In genomic region chr9:5886114-5886939, GRCh38 we compare ENCODE assay signal across 9 cellular contexts. TPM values are rescaled to one million over a fixed set of nuclear protein-coding genes. Genes with fewer than 3 reads are reported as not detected.
DNase-seq lines count a peak whose midpoint lies in the region; ATAC-seq and TF ChIP-seq lines count a peak whose summit lies in the region.
"Had no signal": no experiment of that assay in that cellular context is flagged by ENCODE, and none has a peak within 500 bp of the region (broad histone marks: within the 10 kb centered on the region; RNA-seq: fewer than 3 reads in every experiment).

No MANE protein-coding gene starts in this region.

- H2AFZ ChIP-seq in DND-41 (ENCODE audit: low read depth, low read length): no peak overlapping the region

- H3K4me2 ChIP-seq in DND-41 (ENCODE audit: insufficient read depth, low read length): no peak overlapping the region

- no peaks in the 10 kb centered on the region for H3K79me2 ChIP-seq in DND-41 (ENCODE audit: insufficient read depth, low read length)

- peak; percentile 79 for DNase-seq in DND-41
- DNase-seq in HUDEP-2 (lab: John Stamatoyannopoulos, UW; ENCODE audit: unreplicated experiment in 76 of 76): peak in 65 of 76 experiments; percentile 2 to 83 (median 53)
- DNase-seq in Peyer's patch: peak; percentile 71 to 88 (median 78)
- peak; percentile 85 to 88 for DNase-seq in activated T-cell treated with anti-CD3 and anti-CD28 coated beads, Interleukin-2, amount 50 U/mL, for 72 hours
- peak; percentile 78 for DNase-seq in fibroblast of pulmonary artery (ENCODE audit: low read depth)
- DNase-seq in omental fat pad (ENCODE audit: low spot score): peak; percentile 67
- no peak for DNase-seq in thoracic aorta (ENCODE audit: low spot score)

- ATAC-seq in DND-41 (ENCODE audit: insufficient read depth, low read depth) (peak; percentile 99), GM21526 (IDR thresholded peaks at IDR 0.05; ENCODE audit: low FRiP score, unreplicated experiment) (peak; percentile 92), omental fat pad (ENCODE audit: low FRiP score) (peak; percentile 83), thoracic aorta (ENCODE audit: insufficient number of reproducible peaks, low FRiP score, low read depth) (peak; percentile 63)
- peak; percentile 98 to 99 for ATAC-seq in activated T-cell treated with anti-CD3 and anti-CD28 coated beads, Interleukin-2, amount 50 U/mL, for 72 hours (replicated peaks in 1 of 2)

- H3K4me1 Mint-ChIP-seq in activated T-cell treated with anti-CD3 and anti-CD28 coated beads, Interleukin-2, amount 50 U/mL, for 72 hours (ENCODE audit: low read depth): peaks cover 8% of the 10 kb centered on the region

- TF ChIP-seq CTCF in DND-41 (IDR thresholded peaks at IDR 0.05; ENCODE audit: borderline replicate concordance, extremely low read depth, low read length, poor library complexity, severe bottlenecking): peak; percentile 95
- TF ChIP-seq CTCF in Peyer's patch (IDR thresholded peaks at IDR 0.05): peak; percentile 57 to 92 (median 80)
- peak; percentile 99 for TF ChIP-seq CTCF in fibroblast of pulmonary artery (IDR thresholded peaks at IDR 0.05; ENCODE audit: low read length, missing control alignments)
- TF ChIP-seq CTCF in omental fat pad (IDR thresholded peaks at IDR 0.05): peak in 1 of 3 donors; percentile 30
- peak; percentile 74 for TF ChIP-seq CTCF in thoracic aorta (IDR thresholded peaks at IDR 0.05)

- H3K27ac Mint-ChIP-seq in activated T-cell treated with anti-CD3 and anti-CD28 coated beads, Interleukin-2, amount 50 U/mL, for 72 hours: no peak overlapping the region

- no peak for TF ChIP-seq POLR2A in Peyer's patch (IDR thresholded peaks at IDR 0.05)

- H3K4me1 ChIP-seq in DND-41 (ENCODE audit: insufficient read depth, low read length) (no peaks in the 10 kb centered on the region), Peyer's patch (no peaks in the 10 kb centered on the region), thoracic aorta (ENCODE audit: control insufficient read depth in 1 of 2, low read depth in 2 of 2) (no peaks in the 10 kb centered on the region)

- H3K27ac ChIP-seq in DND-41 (ENCODE audit: low read length): no peak overlapping the region
- no peak overlapping the region for H3K27ac ChIP-seq in Peyer's patch
- H3K27ac ChIP-seq in thoracic aorta: no peak overlapping the region

- no peak overlapping the region for H3K4me3 Mint-ChIP-seq in activated T-cell treated with anti-CD3 and anti-CD28 coated beads, Interleukin-2, amount 50 U/mL, for 72 hours

- H3K27me3 ChIP-seq in DND-41 (ENCODE audit: insufficient read depth, low read length, poor library complexity) (no peaks in the 10 kb centered on the region), Peyer's patch (no peaks in the 10 kb centered on the region), thoracic aorta (replicated peaks; ENCODE audit: insufficient read depth) (no peaks in the 10 kb centered on the region)

- no peak overlapping the region for H3K9ac ChIP-seq in DND-41 (ENCODE audit: low read depth, low read length)

- H3K9me3 ChIP-seq in DND-41 (ENCODE audit: insufficient read depth, low read length, severe bottlenecking) (no peaks in the 10 kb centered on the region), Peyer's patch (no peaks in the 10 kb centered on the region), thoracic aorta (no peaks in the 10 kb centered on the region)

- no peaks in the 10 kb centered on the region for H3K9me3 Mint-ChIP-seq in activated T-cell treated with anti-CD3 and anti-CD28 coated beads, Interleukin-2, amount 50 U/mL, for 72 hours

- H3K4me3 ChIP-seq in DND-41 (ENCODE audit: low read depth in 1 of 2, low read length in 2 of 2) (no peak overlapping the region), Peyer's patch (no peak overlapping the region), fibroblast of pulmonary artery (replicated peaks; ENCODE audit: low read depth, low read length) (no peak overlapping the region), thoracic aorta (no peak overlapping the region)

- no peaks in the 10 kb centered on the region for H3K27me3 Mint-ChIP-seq in activated T-cell treated with anti-CD3 and anti-CD28 coated beads, Interleukin-2, amount 50 U/mL, for 72 hours (ENCODE audit: low read depth)

- H3K36me3 Mint-ChIP-seq in activated T-cell treated with anti-CD3 and anti-CD28 coated beads, Interleukin-2, amount 50 U/mL, for 72 hours (ENCODE audit: insufficient read depth in 2 of 2): no peaks in the 10 kb centered on the region

- H3K36me3 ChIP-seq in DND-41 (ENCODE audit: insufficient read depth, low read length) (no peaks in the 10 kb centered on the region), Peyer's patch (no peaks in the 10 kb centered on the region), thoracic aorta (no peaks in the 10 kb centered on the region)

- no peaks in the 10 kb centered on the region for H4K20me1 ChIP-seq in DND-41 (ENCODE audit: insufficient read depth, low read length)

RNA-seq across cellular contexts. Expression of gene MLANA, which starts 4.4 kb away (rescaled TPM):
- total RNA-seq in Peyer's patch (not detected), omental fat pad (not detected), thoracic aorta (not detected)
- not detected for total RNA-seq in activated T-cell treated with anti-CD3 and anti-CD28 coated beads, Interleukin-2, amount 50 U/mL, for 72 hours
- total RNA-seq: glomerular endothelial cell had no signal

RNA-seq across cellular contexts. Expression of gene ERMP1, which starts 53.4 kb away (rescaled TPM):
- total RNA-seq in Peyer's patch (10 to 100 TPM; 20.8 to 23.2 (median 22.0) TPM), omental fat pad (10 to 100 TPM; 10.7 to 18.9 (median 15.0) TPM), thoracic aorta (10 to 100 TPM in 1 of 2 donors, 1 to 10 TPM in 1; 9.0 to 14.5 TPM)
- total RNA-seq in activated T-cell treated with anti-CD3 and anti-CD28 coated beads, Interleukin-2, amount 50 U/mL, for 72 hours: 10 to 100 TPM; 17.6 to 18.1 TPM
